Comparison of ENCODE assay signal across 16 cellular contexts in genomic region chr13:112973577-112973951, GRCh38. TPM values are rescaled to one million over a fixed set of nuclear protein-coding genes. Genes with fewer than 3 reads are reported as not detected.
DNase-seq lines count a peak whose midpoint lies in the region; ATAC-seq, FAIRE-seq and TF ChIP-seq lines count a peak whose summit lies in the region.
"Had no signal": no experiment of that assay in that cellular context is flagged by ENCODE, and none has a peak within 500 bp of the region (broad histone marks: within the 10 kb centered on the region; RNA-seq: fewer than 3 reads in every experiment).

No MANE protein-coding gene starts in this region.

- DNase-seq in NCI-H1417 (lab: John Stamatoyannopoulos, UW) (peak in 2 of 3 experiments; percentile 23 to 54), NCI-H1417 treated with DMSO at 0.1 percent for 48 hours (lab: John Stamatoyannopoulos, UW) (no peak), COLO668 (lab: John Stamatoyannopoulos, UW; ENCODE audit: unreplicated experiment) (peak; percentile 76), kidney (peak; percentile 59), spleen (peak; percentile 67), breast epithelium (ENCODE audit: low spot score in 2 of 2) (no peak)
- DNase-seq: CD4-positive, CD25-positive, alpha-beta regulatory T cell; HFFc6; IMR-90; NCI-H2029 treated with DMSO at 0.1 percent for 48 hours; NCI-H446 treated with DMSO at 0.1 percent for 48 hours; PC-3; SJCRH30 had no signal

- TF ChIP-seq POLR2A in spleen (IDR thresholded peaks at IDR 0.05) (no peak), breast epithelium (IDR thresholded peaks at IDR 0.05) (no peak)

- 92 to 97% (median 94%) methylated on average over 18 of the region's 18 CpGs for WGBS in spleen, 5 donors

- TF ChIP-seq CTCF in kidney (IDR thresholded peaks at IDR 0.05; ENCODE audit: borderline replicate concordance, extremely low read depth, insufficient read depth): no peak
- no peak for TF ChIP-seq CTCF in spleen (IDR thresholded peaks at IDR 0.05 in 8 of 11, conservative IDR thresholded peaks at IDR 0.05 in 3 of 11)
- TF ChIP-seq CTCF in breast epithelium (IDR thresholded peaks at IDR 0.05): no peak

- no peak overlapping the region for H3K4me3 ChIP-seq in kidney (ENCODE audit: low read length in 2 of 2)
- H3K4me3 ChIP-seq in spleen: no peak overlapping the region
- H3K4me3 ChIP-seq in breast epithelium: no peak overlapping the region
- H3K4me3 ChIP-seq: SJCRH30 had no signal

- H3K4me1 ChIP-seq in kidney (ENCODE audit: control insufficient read depth in 1 of 2, insufficient read depth in 1 of 2, low read depth in 1 of 2, low read length in 2 of 2) (no peaks in the 10 kb centered on the region), spleen (peaks cover 0 to 33% (median 23%) of the 10 kb centered on the region in 6 donors), breast epithelium (no peaks in the 10 kb centered on the region)

- H3K9me3 ChIP-seq in kidney (ENCODE audit: control insufficient read depth in 1 of 2, low read length in 2 of 2) (no peaks in the 10 kb centered on the region), spleen (peaks cover 0 to 6% (median 0%) of the 10 kb centered on the region in 8 donors), breast epithelium (no peaks in the 10 kb centered on the region)
- H3K9me3 ChIP-seq: SJCRH30 had no signal

- peaks cover 0 to 42% (median 7%) of the 10 kb centered on the region in 7 donors for H3K27me3 ChIP-seq in spleen (replicated peaks in 1 of 7)
- no peaks in the 10 kb centered on the region for H3K27me3 ChIP-seq in breast epithelium

- no peak for ATAC-seq in HG03457 (IDR thresholded peaks at IDR 0.05; ENCODE audit: unreplicated experiment)
- ATAC-seq: PC-3 had no signal

- intact Hi-C loops in kidney (cut with DNase I): no loop called here
- intact Hi-C loops in spleen (cut with DNase I; ENCODE audit: low total_unique reads): no loop called here
- intact Hi-C loops in breast epithelium (cut with DNase I; ENCODE audit: low total_unique reads): no loop called here

- no peaks in the 10 kb centered on the region for H3K36me3 ChIP-seq in kidney (ENCODE audit: control insufficient read depth in 1 of 2, insufficient read depth in 2 of 2, low read length in 2 of 2)
- H3K36me3 ChIP-seq in spleen: no peaks in the 10 kb centered on the region
- H3K36me3 ChIP-seq in breast epithelium: no peaks in the 10 kb centered on the region
- H3K36me3 ChIP-seq: SJCRH30 had no signal

- no peak for FAIRE-seq in kidney (lab: Jason Lieb, UNC)
- FAIRE-seq: H54 had no signal

- H3K9ac ChIP-seq in kidney (ENCODE audit: low read length in 2 of 2): no peak overlapping the region

- H3K27ac ChIP-seq in kidney (ENCODE audit: low read depth in 2 of 2, low read length in 2 of 2) (no peak overlapping the region), spleen (no peak overlapping the region), breast epithelium (no peak overlapping the region)
- H3K27ac ChIP-seq: SJCRH30 had no signal

RNA-seq across cellular contexts. Expression of gene MCF2L, which starts 4.5 kb away (rescaled TPM):
- total RNA-seq in kidney: 61.9 TPM
- 12.1 TPM for polyA plus RNA-seq in kidney (ENCODE audit: insufficient read depth, low read depth, low replicate concordance)
- 10 to 100 TPM in 6 of 7 donors, 1 to 10 TPM in 1; 6.6 to 21.4 (median 16.5) TPM for total RNA-seq in spleen
- polyA plus RNA-seq in spleen: 1 to 10 TPM; 4.3 to 9.0 (median 4.7) TPM
- total RNA-seq in breast epithelium: 10 to 100 TPM; 33.4 to 77.3 (median 38.6) TPM
- total RNA-seq: HFFc6, M059J had no signal
- polyA plus RNA-seq: IMR-90 had no signal

Comparison
In these comparisons a context has a peak if more than half of its experiments do, and no peak if none do; other contexts are left out.
1. DNase-seq: peak in NCI-H1417 (2 of 3), COLO668 (single experiment), kidney (single experiment) and spleen (single experiment); none in NCI-H1417 treated with DMSO at 0.1 percent for 48 hours (single experiment) and breast epithelium (0 of 2).